ENCODE assay signal across 21 cellular contexts in the genomic region with DNA sequence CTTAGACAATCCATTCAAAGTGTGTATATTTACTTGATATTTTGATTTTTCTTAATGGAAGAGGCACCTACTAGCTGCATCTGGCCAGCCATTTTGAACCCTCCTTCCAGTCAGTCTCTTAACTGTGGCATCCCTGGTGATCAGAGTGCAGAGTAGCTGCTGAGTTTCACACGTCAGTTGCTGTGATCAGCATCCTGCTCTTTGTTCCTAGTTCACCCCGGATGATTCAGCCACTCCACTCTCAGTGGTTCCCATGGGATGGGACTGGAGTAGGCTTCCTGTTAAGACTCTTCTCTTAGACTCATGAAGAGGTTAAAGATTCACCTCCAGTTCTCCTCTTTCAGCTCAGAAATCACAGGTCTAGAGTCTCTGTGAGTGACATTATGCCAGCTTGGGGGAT.
DNase-seq lines count a peak whose midpoint lies in the region; FAIRE-seq and TF ChIP-seq lines count a peak whose summit lies in the region.
"Had no signal": no experiment of that assay in that cellular context is flagged by ENCODE, and none has a peak within 500 bp of the region (broad histone marks: within the 10 kb centered on the region; RNA-seq: fewer than 3 reads in every experiment).

No MANE protein-coding gene starts in this region.

- H2BK5ac ChIP-seq in neuronal stem cell (ENCODE audit: low read length) (no peak overlapping the region), trophoblast cell (ENCODE audit: low read depth, low read length, poor library complexity) (no peak overlapping the region)

- peak; percentile 60 for DNase-seq in Daoy (ENCODE audit: low read depth)
- DNase-seq in NCI-H1436 treated with DMSO at 0.1 percent for 48 hours (lab: John Stamatoyannopoulos, UW) = peak; percentile 4
- peak; percentile 16 for DNase-seq in epithelial cell of esophagus (ENCODE audit: low read depth)
- DNase-seq in neuronal stem cell (ENCODE audit: low spot score) = no peak
- no peak for DNase-seq in ACHN
- DNase-seq in trophoblast cell = no peak
- DNase-seq in GM12892 (ENCODE audit: insufficient read length) = no peak
- DNase-seq: activated CD4-positive, alpha-beta T cell treated with anti-CD3 and anti-CD28 coated beads, Interleukin-2, amount 10 ng/mL, durations not matched to agents 7 days and 5 days; activated gamma-delta T cell; activated T-cell treated with anti-CD3 and anti-CD28 coated beads, Interleukin-2, amount 50 U/mL, for 24 hours; IMR-90; lower lobe of right lung; mucosa of descending colon; NCI-H1048; NCI-H187; NCI-H446; Right ventricle myocardium superior; stimulated activated CD4-positive, alpha-beta T cell treated with anti-CD3 and anti-CD28 coated beads, Interleukin-2, amount 100 ng/mL, for 24 hours; SW 1271; T1000; transverse colon had no signal

- no CpG with 5 or more reads among the region's 2 CpGs for WGBS in neuronal stem cell (ENCODE audit: extremely low coverage in 2 of 2, insufficient read length in 2 of 2, insufficient replicate concordance in 1 of 2), 2 donors
- no CpG with 5 or more reads among the region's 2 CpGs for WGBS in trophoblast cell (ENCODE audit: extremely low coverage, insufficient coverage, insufficient read length)

- H2BK15ac ChIP-seq in neuronal stem cell (ENCODE audit: low read length) = no peak overlapping the region

- H4K91ac ChIP-seq in neuronal stem cell (ENCODE audit: low read depth, low read length, poor library complexity) = no peak overlapping the region
- H4K91ac ChIP-seq in trophoblast cell (ENCODE audit: low read depth, low read length) = no peak overlapping the region

- H3K79me1 ChIP-seq in neuronal stem cell (ENCODE audit: low read depth, low read length) = no peaks in the 10 kb centered on the region
- no peaks in the 10 kb centered on the region for H3K79me1 ChIP-seq in trophoblast cell (ENCODE audit: low read length)

- H3K27ac ChIP-seq in neuronal stem cell (replicated peaks; ENCODE audit: low read length) (no peak overlapping the region), trophoblast cell (ENCODE audit: low read depth, low read length) (no peak overlapping the region)
- H3K27ac ChIP-seq: lower lobe of right lung, transverse colon had no signal

- no peak overlapping the region for H2BK120ac ChIP-seq in neuronal stem cell (ENCODE audit: low read depth, low read length)
- H2BK120ac ChIP-seq in trophoblast cell (ENCODE audit: insufficient read depth, low read length, poor library complexity) = no peak overlapping the region

- H2AFZ ChIP-seq in neuronal stem cell (ENCODE audit: low read length) (peak overlapping the region; percentile 61), trophoblast cell (ENCODE audit: insufficient read depth, low read length, poor library complexity) (no peak overlapping the region)

- H2BK12ac ChIP-seq in neuronal stem cell (ENCODE audit: low read length) (no peak overlapping the region), trophoblast cell (ENCODE audit: low read length) (no peak overlapping the region)

- no peak for TF ChIP-seq CTCF in epithelial cell of esophagus (IDR thresholded peaks at IDR 0.05; ENCODE audit: insufficient read depth, low read depth, low read length, missing control alignments)

- H3K4ac ChIP-seq in neuronal stem cell (ENCODE audit: low read length) = no peak overlapping the region
- no peak overlapping the region for H3K4ac ChIP-seq in trophoblast cell (ENCODE audit: low read depth, low read length)

- FAIRE-seq in GM12892 (lab: Jason Lieb, UNC) = no peak

- no peaks in the 10 kb centered on the region for H3K27me3 ChIP-seq in neuronal stem cell (ENCODE audit: control insufficient read depth in 3 of 3, insufficient read depth in 3 of 3, low read depth in 1 of 3, low read length in 3 of 3)
- H3K27me3 ChIP-seq in trophoblast cell (ENCODE audit: insufficient read depth, low read length) = no peaks in the 10 kb centered on the region
- H3K27me3 ChIP-seq: transverse colon had no signal

- no peak overlapping the region for H3K23ac ChIP-seq in neuronal stem cell (ENCODE audit: low read depth, low read length, poor library complexity)
- no peak overlapping the region for H3K23ac ChIP-seq in trophoblast cell (ENCODE audit: low read length)

- no peaks in the 10 kb centered on the region for H3K79me2 ChIP-seq in trophoblast cell (ENCODE audit: control insufficient read depth, insufficient read depth, low read length, poor library complexity)

- TF ChIP-seq POLR2A in GM12892 (IDR thresholded peaks at IDR 0.05; ENCODE audit: low read depth, low read length) = no peak

- H4K8ac ChIP-seq in neuronal stem cell (ENCODE audit: low read depth, low read length) (no peak overlapping the region), trophoblast cell (ENCODE audit: low read depth, low read length) (no peak overlapping the region)

- in situ Hi-C loops in ACHN (cut with HindIII; ENCODE audit: low pct_ligation_motif_present, low pct_unique_long_range_greater_than_20kb, low sequenced_read_pairs) = no loop called here

- H3K9ac ChIP-seq in neuronal stem cell (ENCODE audit: low read depth, low read length, poor library complexity) = no peak overlapping the region
- H3K9ac ChIP-seq in trophoblast cell (ENCODE audit: low read length) = no peak overlapping the region

- H4K12ac ChIP-seq in trophoblast cell (ENCODE audit: low read depth, low read length) = no peak overlapping the region

- H3K18ac ChIP-seq in neuronal stem cell (ENCODE audit: low read length) (no peak overlapping the region), trophoblast cell (ENCODE audit: low read length) (no peak overlapping the region)

- H3K4me2 ChIP-seq in neuronal stem cell (ENCODE audit: insufficient read depth, low read length, poor library complexity, severe bottlenecking) = no peak overlapping the region
- H3K4me2 ChIP-seq in trophoblast cell (ENCODE audit: low read length) = no peak overlapping the region

- H3K4me3 ChIP-seq in epithelial cell of esophagus (ENCODE audit: low read length) (no peak overlapping the region), neuronal stem cell (ENCODE audit: low read length in 2 of 2) (no peak overlapping the region), trophoblast cell (ENCODE audit: low read depth, low read length) (no peak overlapping the region)
- H3K4me3 ChIP-seq: lower lobe of right lung, mucosa of descending colon, transverse colon had no signal

- no peak overlapping the region for H3K14ac ChIP-seq in neuronal stem cell (ENCODE audit: low read length)
- no peak overlapping the region for H3K14ac ChIP-seq in trophoblast cell (ENCODE audit: low read length)

- no peaks in the 10 kb centered on the region for H3K36me3 ChIP-seq in neuronal stem cell (replicated peaks in 1 of 2; ENCODE audit: control insufficient read depth in 2 of 2, insufficient read depth in 2 of 2, low read length in 2 of 2)
- H3K36me3 ChIP-seq in trophoblast cell (ENCODE audit: control insufficient read depth in 1 of 2, insufficient read depth in 2 of 2, low read length in 2 of 2) = no peaks in the 10 kb centered on the region
- H3K36me3 ChIP-seq: lower lobe of right lung, transverse colon had no signal

- H3K9me3 ChIP-seq in neuronal stem cell (replicated peaks in 1 of 2; ENCODE audit: control insufficient read depth in 2 of 2, insufficient read depth in 1 of 2, low read depth in 1 of 2, low read length in 2 of 2) (peaks cover 2 to 6% of the 10 kb centered on the region in 2 donors), trophoblast cell (ENCODE audit: insufficient read depth, low read depth, low read length) (peaks cover 6% of the 10 kb centered on the region)

- H3K4me1 ChIP-seq in neuronal stem cell (ENCODE audit: control insufficient read depth in 2 of 2, insufficient read depth in 1 of 2, low read depth in 1 of 2, low read length in 2 of 2) (peaks cover 2 to 4% of the 10 kb centered on the region in 2 donors), trophoblast cell (ENCODE audit: control insufficient read depth in 1 of 2, insufficient read depth in 2 of 2, low read length in 2 of 2) (no peaks in the 10 kb centered on the region)
- H3K4me1 ChIP-seq: lower lobe of right lung, transverse colon had no signal

- no peak overlapping the region for H2AK5ac ChIP-seq in neuronal stem cell (ENCODE audit: low read depth, low read length)
- H2AK5ac ChIP-seq in trophoblast cell (ENCODE audit: low read length) = no peak overlapping the region

Comparison
In these comparisons a context has a peak if more than half of its experiments do, and no peak if none do; other contexts are left out.
1. DNase-seq: peak in Daoy (single experiment), NCI-H1436 treated with DMSO at 0.1 percent for 48 hours (single experiment) and epithelial cell of esophagus (single experiment); none in neuronal stem cell (single experiment), ACHN (single experiment), trophoblast cell (0 of 2) and GM12892 (single experiment).